1 cellular context compared by ENCODE assay signal in the genomic region with DNA sequence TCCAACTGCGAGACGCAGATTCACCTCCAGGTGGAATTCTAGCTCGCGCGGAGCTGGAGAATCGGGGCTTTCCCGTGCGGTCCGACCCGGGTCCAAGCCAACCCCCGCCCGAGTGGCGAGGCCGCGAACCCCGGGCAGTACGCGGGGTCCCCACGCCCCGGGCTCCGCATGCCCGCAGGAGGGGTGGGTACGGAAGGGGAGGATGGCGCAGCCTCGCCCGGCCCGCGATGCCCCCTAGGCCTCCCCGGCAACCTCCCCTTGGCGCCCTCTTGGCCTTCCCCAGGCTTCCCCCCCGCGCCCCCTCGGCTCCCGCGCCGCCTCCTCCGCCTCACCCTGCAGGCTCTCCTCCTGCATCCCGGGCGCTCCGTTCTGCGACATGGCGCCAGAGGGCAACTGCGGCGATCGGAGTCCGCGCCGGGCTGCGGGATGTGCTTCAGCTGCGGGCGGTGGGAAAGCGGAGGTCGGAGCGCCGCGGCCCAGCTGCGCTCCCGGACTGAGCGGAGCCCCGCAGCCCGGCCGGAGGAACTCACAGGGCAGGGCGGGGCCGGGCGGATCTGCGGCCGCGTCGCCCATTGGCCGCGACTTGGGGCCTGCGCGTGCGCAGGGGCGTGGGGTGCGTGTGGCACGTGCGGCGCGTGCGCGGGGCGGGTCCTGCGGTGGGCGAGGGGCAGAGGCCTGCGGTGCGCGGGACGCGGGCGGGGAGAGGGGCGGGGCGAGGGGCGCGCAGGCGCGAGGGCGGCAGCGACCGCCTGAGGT.
TF ChIP-seq lines count a peak whose summit lies in the region.

TSS of gene BNIP3 (minus strand) at position 495 of the 756 bp plus-strand sequence. CDS start at position 378, 117 bp downstream.

TF ChIP-seq in SK-N-SH treated with all-trans-retinoic acid at 6 μM for 48 hours, 23 proteins besides CTCF, POLR2A, EP300 and RAD21 (continued from another document):
- no peak for TF ChIP-seq PPARA (CRISPR knock-in tag; IDR thresholded peaks at IDR 0.05; ENCODE audit: borderline replicate concordance)
TF ChIP-seq in SK-N-SH treated with all-trans-retinoic acid at 6 μM for 48 hours: peak in this region for 2.
